In the genomic region with DNA sequence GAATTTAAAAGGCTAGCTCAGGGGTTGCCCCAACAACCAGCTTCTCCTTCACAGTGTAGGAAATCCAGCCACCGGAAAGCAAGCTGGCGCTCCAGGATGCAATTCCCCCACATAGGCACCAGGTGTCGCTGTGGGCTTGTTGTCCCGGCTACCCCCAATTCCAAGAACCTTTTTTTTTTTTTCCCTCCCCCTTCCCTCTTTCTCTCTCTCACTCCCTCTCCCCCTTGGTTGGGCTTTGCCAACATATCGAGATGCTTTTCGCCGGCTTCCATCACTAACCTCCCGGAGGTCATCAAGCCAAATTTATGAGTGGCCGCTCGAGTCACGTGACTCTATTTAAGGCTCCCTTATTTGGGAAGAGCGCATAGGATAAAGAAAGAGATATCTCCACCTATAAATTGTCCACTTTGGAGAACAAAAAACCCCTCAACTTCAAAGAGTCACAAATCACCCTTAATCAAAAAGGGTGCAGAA, we compare ENCODE assay signal across 9 cellular contexts. TPM values are rescaled to one million over a fixed set of nuclear protein-coding genes. Genes with fewer than 3 reads are reported as not detected.
A peak's percentile ranks its signal among the peaks of the same experiment; 100 is the strongest.
DNase-seq lines count a peak whose midpoint lies in the region; ATAC-seq, FAIRE-seq and TF ChIP-seq lines count a peak whose summit lies in the region.
"Had no signal": no experiment of that assay in that cellular context is flagged by ENCODE, and none has a peak within 500 bp of the region (broad histone marks: within the 10 kb centered on the region; RNA-seq: fewer than 3 reads in every experiment).

Gene HOXC5 (plus strand): TSS at position 424 of the 474 bp plus-strand sequence. CDS start 73 bp downstream, outside the sequence.

- CTCF ChIA-PET in CD8-positive, alpha-beta memory T cell (lab: Charles Lee): interaction anchor here (0.6 to 6.1 kb wide), 31 partner anchors 9 to 267 kb away, joined by 3 to 73 read pairs (median 4); partner anchors contain the start of genes HOXC4, HOXC8 and SMUG1

- H3K9me3 ChIP-seq in CD8-positive, alpha-beta memory T cell (ENCODE audit: low read length): no peaks in the 10 kb centered on the region
- H3K9me3 ChIP-seq in upper lobe of left lung: peaks cover 0 to 10% (median 7%) of the 10 kb centered on the region in 4 donors

- H3K9me3 Mint-ChIP-seq in CD8-positive, alpha-beta memory T cell: peaks cover 0 to 8% (median 2%) of the 10 kb centered on the region in 5 donors
- H3K9me3 Mint-ChIP-seq in osteocyte (ENCODE audit: unreplicated experiment): peaks cover 4% of the 10 kb centered on the region

- no peak for TF ChIP-seq EP300 in upper lobe of left lung (IDR thresholded peaks at IDR 0.05)

- peak within 1 kb of the TSS; percentile 69 to 84 (median 78) for H3K4me3 Mint-ChIP-seq in CD8-positive, alpha-beta memory T cell
- no peak within 1 kb of the TSS for H3K4me3 Mint-ChIP-seq in osteocyte (ENCODE audit: unreplicated experiment)

- peaks cover 68 to 82% of the 10 kb centered on the region in 2 donors for H3K27me3 Mint-ChIP-seq in CD8-positive, alpha-beta memory T cell
- peaks cover 83% of the 10 kb centered on the region for H3K27me3 Mint-ChIP-seq in osteocyte (ENCODE audit: unreplicated experiment)

- 5 to 10% methylated on average over 12 of the region's 12 CpGs for WGBS in upper lobe of left lung, 2 donors

- no peak within 1 kb of the TSS for H3K27ac ChIP-seq in CD8-positive, alpha-beta memory T cell (ENCODE audit: low read depth, low read length)
- H3K27ac ChIP-seq in upper lobe of left lung: no peak within 1 kb of the TSS

- no peak within 1 kb of the TSS for H3K4me3 ChIP-seq in CD8-positive, alpha-beta memory T cell (ENCODE audit: low read length)
- H3K4me3 ChIP-seq in foreskin fibroblast (ENCODE audit: low read depth in 1 of 2, low read length in 2 of 2) (peak within 1 kb of the TSS; percentile 37 to 50), upper lobe of left lung (peak within 1 kb of the TSS in 3 of 4 donors; percentile 10 to 31 (median 28))

- peaks cover 71% of the 10 kb centered on the region for H3K27me3 ChIP-seq in CD8-positive, alpha-beta memory T cell (ENCODE audit: insufficient read depth, low read length, poor library complexity, severe bottlenecking)
- peaks cover 0 to 87% (median 42%) of the 10 kb centered on the region in 4 donors for H3K27me3 ChIP-seq in upper lobe of left lung

- no peaks in the 10 kb centered on the region for H3K36me3 Mint-ChIP-seq in CD8-positive, alpha-beta memory T cell
- H3K36me3 Mint-ChIP-seq in osteocyte (ENCODE audit: unreplicated experiment): no peaks in the 10 kb centered on the region

- ATAC-seq in upper lobe of left lung (ENCODE audit: low FRiP score in 2 of 2): peak in 1 of 2 donors; percentile 69
- no peak for ATAC-seq in HG03432 (IDR thresholded peaks at IDR 0.05; ENCODE audit: unreplicated experiment)

- POLR2A ChIA-PET in CD8-positive, alpha-beta memory T cell (lab: Charles Lee): interaction anchor here (0.6 to 1.1 kb wide), 2 partner anchors 15 to 105 kb away, joined by 3 read pairs; no protein-coding TSS in a partner anchor

- FAIRE-seq in HTR-8/SVneo (lab: Jason Lieb, UNC): no peak

- TF ChIP-seq POLR2A in upper lobe of left lung (IDR thresholded peaks at IDR 0.05): no peak

- peaks cover 22 to 40% (median 26%) of the 10 kb centered on the region in 3 donors for H3K4me1 Mint-ChIP-seq in CD8-positive, alpha-beta memory T cell
- H3K4me1 Mint-ChIP-seq in osteocyte (ENCODE audit: unreplicated experiment): peaks cover 21% of the 10 kb centered on the region

- H3K27ac Mint-ChIP-seq in CD8-positive, alpha-beta memory T cell: peak within 1 kb of the TSS in 3 of 8 donors; percentile 33 to 88 (median 78)
- no peak within 1 kb of the TSS for H3K27ac Mint-ChIP-seq in osteocyte (ENCODE audit: unreplicated experiment)

- peaks cover 20% of the 10 kb centered on the region for H3K4me1 ChIP-seq in CD8-positive, alpha-beta memory T cell (ENCODE audit: insufficient read depth, low read length)
- H3K4me1 ChIP-seq in upper lobe of left lung: peaks cover 12 to 36% (median 12%) of the 10 kb centered on the region in 4 donors

- H3K36me3 ChIP-seq in CD8-positive, alpha-beta memory T cell (ENCODE audit: insufficient read depth, low read length): no peaks in the 10 kb centered on the region
- no peaks in the 10 kb centered on the region for H3K36me3 ChIP-seq in upper lobe of left lung

- TF ChIP-seq CTCF in foreskin fibroblast (IDR thresholded peaks at IDR 0.05; ENCODE audit: low read depth, low read length) (peak; percentile 95), osteocyte (IDR thresholded peaks at IDR 0.05) (peak; percentile 63), upper lobe of left lung (IDR thresholded peaks at IDR 0.05) (peak; percentile 36 to 78 (median 66))

- DNase-seq in CD8-positive, alpha-beta memory T cell: peak; percentile 42 to 77 (median 61)
- DNase-seq in HTR-8/SVneo (ENCODE audit: insufficient read length, low spot score) (peak; percentile 69), OCI-M1 (lab: John Stamatoyannopoulos, UW) (peak; percentile 85), activated T-helper 1 cell treated with Interleukin-2 at 50 U/mL for 16 hours (ENCODE audit: low read depth) (peak; percentile 26), foreskin fibroblast (peak; percentile 71 to 85), osteocyte (ENCODE audit: extremely low spot score, unreplicated experiment) (no peak), upper lobe of left lung (peak in 1 of 2 donors; percentile 56)

RNA-seq across cellular contexts. Expression of gene HOXC5, which starts in this region (rescaled TPM):
- not detected for total RNA-seq in CD8-positive, alpha-beta memory T cell
- polyA plus RNA-seq in CD8-positive, alpha-beta memory T cell: not detected
- total RNA-seq in osteocyte (not detected in 2 replicates), upper lobe of left lung (under 1 TPM in 3 of 6 donors, not detected in 3; 0.11 to 0.22 (median 0.17) TPM)
- total RNA-seq: activated CD8-positive, alpha-beta memory T cell treated with anti-CD3 and anti-CD28 coated beads for 36 hours had no signal

Comparison
In these comparisons a context has a peak if more than half of its experiments do, and no peak if none do; other contexts are left out.
1. Peak in DNase-seq in CD8-positive, alpha-beta memory T cell; RNA of the gene not detected or under 1 TPM.